ENCODE assay signal across 2 cellular contexts in genomic region chr16:81708459-81709368, GRCh38.
TF ChIP-seq lines count a peak whose summit lies in the region.

No MANE protein-coding gene starts in this region.

TF ChIP-seq in HCT116, 20 proteins besides CTCF, POLR2A, EP300 and RAD21:
- no peak for TF ChIP-seq EZH2 (IDR thresholded peaks at IDR 0.05)
- TF ChIP-seq ZFX (IDR thresholded peaks at IDR 0.05) = no peak
- TF ChIP-seq CBX3 (IDR thresholded peaks at IDR 0.05; ENCODE audit: low read depth) = no peak
- no peak for TF ChIP-seq JUND (IDR thresholded peaks at IDR 0.05)
- TF ChIP-seq EGR1 (IDR thresholded peaks at IDR 0.05; ENCODE audit: low read depth) = no peak
- TF ChIP-seq, protein P1, sequence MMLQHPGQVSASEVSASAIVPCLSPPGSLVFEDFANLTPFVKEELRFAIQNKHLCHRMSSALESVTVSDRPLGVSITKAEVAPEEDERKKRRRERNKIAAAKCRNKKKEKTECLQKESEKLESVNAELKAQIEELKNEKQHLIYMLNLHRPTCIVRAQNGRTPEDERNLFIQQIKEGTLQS (IDR thresholded peaks at IDR 0.05) = no peak
- TF ChIP-seq ZBTB33 (IDR thresholded peaks at IDR 0.05; ENCODE audit: extremely low read depth, insufficient replicate concordance, low read length) = no peak
- no peak for TF ChIP-seq MAX (IDR thresholded peaks at IDR 0.05)
- TF ChIP-seq CEBPB (IDR thresholded peaks at IDR 0.05; ENCODE audit: low read depth) = no peak

TF ChIP-seq in H1, 55 proteins besides CTCF, POLR2A, EP300 and RAD21:
- TF ChIP-seq SP4 (IDR thresholded peaks at IDR 0.05; ENCODE audit: low read length) (no peak), KDM5A (IDR thresholded peaks at IDR 0.05; ENCODE audit: low read length) (no peak), JUND (IDR thresholded peaks at IDR 0.05; ENCODE audit: low read length) (no peak), CEBPB (IDR thresholded peaks at IDR 0.05; ENCODE audit: low read depth, low read length) (no peak), HDAC2 (IDR thresholded peaks at IDR 0.05; ENCODE audit: borderline replicate concordance in 1 of 2, low read depth in 2 of 2, low read length in 2 of 2) (peak in 1 of 2 experiments; percentile 56; a peak in 1 of 4 replicates), ASH2L (IDR thresholded peaks at IDR 0.05; ENCODE audit: low read length) (no peak), KDM4A (IDR thresholded peaks at IDR 0.05; ENCODE audit: low read depth, low read length, severe bottlenecking) (no peak), KDM1A (IDR thresholded peaks at IDR 0.05; ENCODE audit: borderline replicate concordance, low read length) (peak; percentile 90; the same call in 1 of the 2 replicates), NANOG (IDR thresholded peaks at IDR 0.05; ENCODE audit: insufficient read depth, low read depth, low read length, poor library complexity, severe bottlenecking) (no peak), YY1 (IDR thresholded peaks at IDR 0.05; ENCODE audit: low read depth, low read length) (no peak), E2F6 (IDR thresholded peaks at IDR 0.05) (no peak), MAX (IDR thresholded peaks at IDR 0.05) (no peak), EZH2 (IDR thresholded peaks at IDR 0.05; ENCODE audit: low read depth, low read length, severe bottlenecking) (no peak), RBBP5 (IDR thresholded peaks at IDR 0.05; ENCODE audit: borderline replicate concordance, low read depth, low read length) (no peak), POLR2AphosphoS5 (IDR thresholded peaks at IDR 0.05; ENCODE audit: low read depth, low read length) (no peak; the same call in 1 of the 2 replicates), BACH1 (IDR thresholded peaks at IDR 0.05; ENCODE audit: low read length) (no peak)
- TF ChIP-seq, protein P2, sequence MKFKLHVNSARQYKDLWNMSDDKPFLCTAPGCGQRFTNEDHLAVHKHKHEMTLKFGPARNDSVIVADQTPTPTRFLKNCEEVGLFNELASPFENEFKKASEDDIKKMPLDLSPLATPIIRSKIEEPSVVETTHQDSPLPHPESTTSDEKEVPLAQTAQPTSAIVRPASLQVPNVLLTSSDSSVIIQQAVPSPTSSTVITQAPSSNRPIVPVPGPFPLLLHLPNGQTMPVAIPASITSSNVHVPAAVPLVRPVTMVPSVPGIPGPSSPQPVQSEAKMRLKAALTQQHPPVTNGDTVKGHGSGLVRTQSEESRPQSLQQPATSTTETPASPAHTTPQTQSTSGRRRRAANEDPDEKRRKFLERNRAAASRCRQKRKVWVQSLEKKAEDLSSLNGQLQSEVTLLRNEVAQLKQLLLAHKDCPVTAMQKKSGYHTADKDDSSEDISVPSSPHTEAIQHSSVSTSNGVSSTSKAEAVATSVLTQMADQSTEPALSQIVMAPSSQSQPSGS (IDR thresholded peaks at IDR 0.05; ENCODE audit: low read length) = no peak
